14 cellular contexts compared by ENCODE assay signal in genomic region chr5:79563247-79563590, GRCh38.
"Had no signal": no experiment of that assay in that cellular context is flagged by ENCODE, and none has a peak within 500 bp of the region (broad histone marks: within the 10 kb centered on the region; RNA-seq: fewer than 3 reads in every experiment).

No MANE protein-coding gene starts in this region.

- ATAC-seq: mucosa of descending colon; naive thymus-derived CD4-positive, alpha-beta T cell; upper lobe of right lung had no signal

- H3K27me3 Mint-ChIP-seq: activated CD4-positive, alpha-beta T cell treated with anti-CD3 and anti-CD28 coated beads, Interleukin-2, amount 10 ng/mL, durations not matched to agents 7 days and 5 days had no signal

- H3K27ac Mint-ChIP-seq: activated CD4-positive, alpha-beta T cell treated with anti-CD3 and anti-CD28 coated beads, Interleukin-2, amount 10 ng/mL, durations not matched to agents 7 days and 5 days; T-helper 2 cell treated with Interferon-gamma antibody and Interleukin-4, amounts not matched to agents 5 μg/mL and 100 μg/mL, for 36 hours had no signal

- H3K4me3 Mint-ChIP-seq: activated CD4-positive, alpha-beta T cell treated with anti-CD3 and anti-CD28 coated beads, Interleukin-2, amount 10 ng/mL, durations not matched to agents 7 days and 5 days; activated T-helper 1 cell treated with anti-CD3 and anti-CD28 coated beads, Interleukin-12 subunit alpha, Interleukin-12 subunit beta, Interleukin-2, Interleukin-4 antibody, amounts not matched to agents 30 ng/mL and 10 ng/mL and 1 ng/mL, durations not matched to agents 14 hours and 24 hours and 36 hours; naive thymus-derived CD4-positive, alpha-beta T cell; T-helper 2 cell treated with Interferon-gamma antibody and Interleukin-4, amounts not matched to agents 5 μg/mL and 100 μg/mL, for 36 hours had no signal

- DNase-seq: activated CD4-positive, alpha-beta T cell treated with anti-CD3 and anti-CD28 coated beads, Interleukin-2, amount 10 ng/mL, durations not matched to agents 7 days and 5 days; activated CD4-positive, CD25-positive, alpha-beta regulatory T cell; activated naive CD4-positive, alpha-beta T cell treated with Interleukin-2 at 50 U/mL for 16 hours; kidney; left ventricle myocardium inferior; mucosa of descending colon; naive thymus-derived CD4-positive, alpha-beta T cell; stimulated activated CD4-positive, alpha-beta T cell treated with anti-CD3 and anti-CD28 coated beads, Interleukin-4, amount 100 ng/mL, for 4 hours; stimulated activated CD8-positive, alpha-beta memory T cell treated with anti-CD3 and anti-CD28 coated beads, Interleukin-4, amount 100 ng/mL, for 48 hours; stomach; testis; upper lobe of right lung had no signal
